Comparison of ENCODE assay signal across 8 cellular contexts in genomic region chr5:143001764-143002351, GRCh38.
DNase-seq lines count a peak whose midpoint lies in the region; ATAC-seq and TF ChIP-seq lines count a peak whose summit lies in the region.

No MANE protein-coding gene starts in this region.

- H3K4me3 ChIP-seq in hepatocyte: no peak overlapping the region
- H3K4me3 ChIP-seq in uterus: no peak overlapping the region

- TF ChIP-seq CTCF in hepatocyte (IDR thresholded peaks at IDR 0.05; ENCODE audit: poor library complexity) (no peak), uterus (IDR thresholded peaks at IDR 0.05) (no peak)

- no peak overlapping the region for H2AFZ ChIP-seq in hepatocyte

- H3K4me1 ChIP-seq in hepatocyte (ENCODE audit: insufficient read depth) (peaks cover 7% of the 10 kb centered on the region), uterus (peaks cover 0 to 8% of the 10 kb centered on the region in 2 donors)

- H3K9me3 ChIP-seq in hepatocyte (ENCODE audit: low read depth) (no peaks in the 10 kb centered on the region), uterus (no peaks in the 10 kb centered on the region)

- no peaks in the 10 kb centered on the region for H4K20me1 ChIP-seq in hepatocyte (ENCODE audit: insufficient read depth, poor library complexity, severe bottlenecking)

- H3K27ac ChIP-seq in hepatocyte (no peak overlapping the region), uterus (peak overlapping the region; percentile 37 to 62)

- peak; percentile 29 for DNase-seq in stimulated activated CD4-positive, alpha-beta T cell treated with anti-CD3 and anti-CD28 coated beads, Interleukin-15, amount 100 ng/mL, for 24 hours
- no peak for DNase-seq in stimulated activated CD4-positive, alpha-beta T cell treated with anti-CD3 and anti-CD28 coated beads, Interleukin-2, amount 100 ng/mL, for 48 hours
- peak; percentile 36 for DNase-seq in activated effector memory CD4-positive, alpha-beta T cell treated with Interleukin-2 at 50 U/mL for 16 hours
- no peak for DNase-seq in hepatocyte (ENCODE audit: low spot score)
- DNase-seq in uterus: no peak
- DNase-seq in NCI-H774 (lab: John Stamatoyannopoulos, UW): no peak
- no peak for DNase-seq in SW480 (ENCODE audit: low spot score)

- intact Hi-C loops in uterus (cut with DNase I; ENCODE audit: low total_unique reads): no loop called here

- H3K4me2 ChIP-seq in hepatocyte: peak overlapping the region; percentile 18

- H3K36me3 ChIP-seq in hepatocyte (replicated peaks; ENCODE audit: insufficient read depth, low read depth): no peaks in the 10 kb centered on the region
- H3K36me3 ChIP-seq in uterus: no peaks in the 10 kb centered on the region

- no peak for ATAC-seq in GM21825 (IDR thresholded peaks at IDR 0.05; ENCODE audit: unreplicated experiment)

- H3K9me2 ChIP-seq in hepatocyte (replicated peaks; ENCODE audit: insufficient read depth): no peaks in the 10 kb centered on the region

- 80% methylated on average over 8 of the region's 8 CpGs for WGBS in hepatocyte (ENCODE audit: low lambda C conversion rate, missing lambda C conversion rate)

- no peak for TF ChIP-seq POLR2A in uterus (IDR thresholded peaks at IDR 0.05)

- no peaks in the 10 kb centered on the region for H3K79me2 ChIP-seq in hepatocyte

- H3K27me3 ChIP-seq in hepatocyte: no peaks in the 10 kb centered on the region
- H3K27me3 ChIP-seq in uterus: no peaks in the 10 kb centered on the region

Comparison
In these comparisons a context has a peak if more than half of its experiments do, and no peak if none do; other contexts are left out.
1. DNase-seq: peak in stimulated activated CD4-positive, alpha-beta T cell treated with anti-CD3 and anti-CD28 coated beads, Interleukin-15, amount 100 ng/mL, for 24 hours (single experiment) and activated effector memory CD4-positive, alpha-beta T cell treated with Interleukin-2 at 50 U/mL for 16 hours (single experiment); none in stimulated activated CD4-positive, alpha-beta T cell treated with anti-CD3 and anti-CD28 coated beads, Interleukin-2, amount 100 ng/mL, for 48 hours (0 of 2), hepatocyte (single experiment), uterus (0 of 2), NCI-H774 (single experiment) and SW480 (single experiment).